Comparison of ENCODE assay signal across 9 cellular contexts in the genomic region with DNA sequence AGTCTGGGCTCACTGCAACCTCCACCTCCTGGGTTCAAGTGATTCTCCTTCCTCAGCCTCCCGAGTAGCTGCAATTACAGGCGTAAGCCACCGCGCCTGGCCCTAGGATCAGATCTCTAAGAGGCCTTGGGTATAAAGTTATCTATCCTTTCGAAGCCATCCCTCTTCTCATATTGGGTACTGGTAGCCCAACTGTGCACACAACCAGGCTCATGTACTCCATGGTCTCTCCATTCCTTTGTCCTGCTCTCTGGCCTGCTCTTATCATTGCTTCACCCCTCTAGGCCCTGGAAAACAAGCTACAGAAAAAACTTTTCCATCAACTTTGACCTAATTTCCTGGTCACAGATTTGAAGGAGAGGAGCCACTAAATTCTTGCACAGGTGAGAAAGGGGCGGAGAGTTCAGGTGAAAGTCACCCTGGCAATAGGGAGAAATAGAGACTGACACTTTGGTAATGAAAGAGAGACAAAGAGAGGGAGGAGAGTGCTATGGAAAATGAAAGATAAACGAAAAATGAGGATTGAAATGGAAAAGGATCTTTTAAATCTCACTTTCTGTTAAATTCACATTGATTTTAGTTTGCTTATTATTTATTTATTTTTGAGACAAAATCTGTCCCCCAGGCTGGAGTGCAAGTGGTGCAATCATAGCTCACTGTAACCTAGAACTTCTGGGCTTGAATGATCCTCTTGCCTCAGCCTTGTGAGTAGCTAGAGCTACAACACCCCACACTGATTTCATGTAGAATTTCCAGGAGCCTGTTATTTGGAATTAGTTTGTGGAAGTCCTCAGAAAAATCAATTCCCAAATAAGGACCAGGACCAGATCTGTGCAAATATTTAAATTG. TPM values are rescaled to one million over a fixed set of nuclear protein-coding genes. Genes with fewer than 3 reads are reported as not detected.
DNase-seq lines count a peak whose midpoint lies in the region; ATAC-seq, FAIRE-seq and TF ChIP-seq lines count a peak whose summit lies in the region.
"Had no signal": no experiment of that assay in that cellular context is flagged by ENCODE, and none has a peak within 500 bp of the region (broad histone marks: within the 10 kb centered on the region; RNA-seq: fewer than 3 reads in every experiment).

No MANE protein-coding gene starts in this region.

- no peak overlapping the region for H3K4me3 ChIP-seq in K562
- H3K4me3 ChIP-seq in upper lobe of right lung: no peak overlapping the region
- H3K4me3 ChIP-seq in lower leg skin (ENCODE audit: low read depth, poor library complexity, severe bottlenecking): no peak overlapping the region

- intact Hi-C loops in activated naive CD4-positive, alpha-beta T cell treated with anti-CD3 and anti-CD28 coated beads for 36 hours (cut with micrococcal nuclease): no loop called here
- intact Hi-C loops in K562 (cut with micrococcal nuclease): loop anchor here (1.0 to 2.0 kb wide), 2 partner anchors 11 to 16 kb away; no protein-coding TSS in a partner anchor
- intact Hi-C loops in upper lobe of right lung (cut with DNase I): no loop called here
- intact Hi-C loops in lower leg skin (cut with DNase I; ENCODE audit: low total_unique reads): no loop called here

- in situ Hi-C loops in K562 (cut with MboI): no loop called here

- no peak for TF ChIP-seq RAD21 in K562 (CRISPR knock-in tag; conservative IDR thresholded peaks at IDR 0.05 in 1 of 2, IDR thresholded peaks at IDR 0.05 in 1 of 2)

- no peak for FAIRE-seq in K562 (lab: Jason Lieb, UNC)

- H3K9me1 ChIP-seq in K562 (ENCODE audit: control insufficient read depth, insufficient read depth, low read length): peaks cover 3% of the 10 kb centered on the region

- TF ChIP-seq EP300 in K562 (IDR thresholded peaks at IDR 0.05; ENCODE audit: low read length): no peak

- H4K20me1 ChIP-seq in K562 (replicated peaks; ENCODE audit: control insufficient read depth, insufficient read depth, low read length): peaks cover 35% of the 10 kb centered on the region

- no peak for TF ChIP-seq CTCF in K562 (IDR thresholded peaks at IDR 0.05 in 2 of 3, conservative IDR thresholded peaks at IDR 0.05 in 1 of 3; ENCODE audit: insufficient read depth in 2 of 3, low read depth in 1 of 3, low read length in 3 of 3)
- TF ChIP-seq CTCF in upper lobe of right lung (IDR thresholded peaks at IDR 0.05): no peak
- no peak for TF ChIP-seq CTCF in lower leg skin (IDR thresholded peaks at IDR 0.05)

- H3K36me3 ChIP-seq in K562 (ENCODE audit: control insufficient read depth, insufficient read depth, low read length) (peaks cover 38% of the 10 kb centered on the region), upper lobe of right lung (peaks cover 34% of the 10 kb centered on the region)

- TF ChIP-seq POLR2A in K562 (conservative IDR thresholded peaks at IDR 0.05) (peak; percentile 37), lower leg skin (IDR thresholded peaks at IDR 0.05) (peak in 1 of 2 donors; percentile 20)

- BruUV-seq in K562 (replicated peaks; lab: Mats Ljungman, UMichigan): no TSS peak

- H3K27me3 ChIP-seq in K562 (ENCODE audit: control insufficient read depth in 2 of 2, insufficient read depth in 2 of 2, low read length in 2 of 2) (no peaks in the 10 kb centered on the region), upper lobe of right lung (no peaks in the 10 kb centered on the region)

- H3K9me3 ChIP-seq in K562 (replicated peaks; ENCODE audit: control insufficient read depth, insufficient read depth, low read depth, low read length): no peaks in the 10 kb centered on the region
- no peaks in the 10 kb centered on the region for H3K9me3 ChIP-seq in upper lobe of right lung

- H3K36me3 Mint-ChIP-seq in activated naive CD4-positive, alpha-beta T cell treated with anti-CD3 and anti-CD28 coated beads for 36 hours (ENCODE audit: low read depth): peaks cover 33% of the 10 kb centered on the region
- peaks cover 36% of the 10 kb centered on the region for H3K36me3 Mint-ChIP-seq in memory B cell

- peak; percentile 29 for DNase-seq in activated naive CD4-positive, alpha-beta T cell treated with anti-CD3 and anti-CD28 coated beads for 36 hours
- DNase-seq in activated naive CD4-positive, alpha-beta T cell treated with anti-CD3 and anti-CD28 coated beads, Interleukin-2, amount 50 U/mL, for 16 hours: no peak
- DNase-seq in K562 (ENCODE audit: extremely low read depth in 1 of 4, low spot score in 3 of 4) (no peak), memory B cell (ENCODE audit: low spot score in 2 of 2) (no peak), upper lobe of right lung (peak; percentile 65), lower leg skin (ENCODE audit: low spot score in 2 of 2) (no peak), NCI-H146 (lab: John Stamatoyannopoulos, UW) (no peak), NCI-H187 (lab: John Stamatoyannopoulos, UW) (no peak)

- H3K27me3 Mint-ChIP-seq in activated naive CD4-positive, alpha-beta T cell treated with anti-CD3 and anti-CD28 coated beads for 36 hours (ENCODE audit: low read depth): no peaks in the 10 kb centered on the region
- no peaks in the 10 kb centered on the region for H3K27me3 Mint-ChIP-seq in memory B cell

- POLR2A ChIA-PET in K562 (lab: Yijun Ruan, JAX): interaction anchor here (0.6 to 14.0 kb wide), 19 partner anchors 8 to 131 kb away, joined by 3 to 320 read pairs (median 5); a partner anchor contains a TSS

- H2AFZ ChIP-seq in K562 (ENCODE audit: low read depth, low read length): no peak overlapping the region

- no peak overlapping the region for H3K4me2 ChIP-seq in K562 (ENCODE audit: insufficient read depth, low read length)

- H3K27ac Mint-ChIP-seq in activated naive CD4-positive, alpha-beta T cell treated with anti-CD3 and anti-CD28 coated beads for 36 hours: peak overlapping the region; percentile 46
- H3K27ac Mint-ChIP-seq in memory B cell: peak overlapping the region; percentile 77

- H3K27ac ChIP-seq in K562 (ENCODE audit: extremely low read depth, low read depth, low read length) (no peak overlapping the region), upper lobe of right lung (peak overlapping the region; percentile 99)

- H3K4me1 ChIP-seq in K562 (replicated peaks in 1 of 2; ENCODE audit: control insufficient read depth in 2 of 2, insufficient read depth in 2 of 2, low read length in 2 of 2) (peaks cover 3 to 21% of the 10 kb centered on the region in 2 experiments; a peak in 4 of 5 replicates), upper lobe of right lung (peaks cover 35% of the 10 kb centered on the region)

- 45% methylated on average over 7 of the region's 7 CpGs for WGBS in K562 (ENCODE audit: insufficient coverage, low coverage, missing lambda C conversion rate)
- 70% methylated on average over 7 of the region's 7 CpGs for WGBS in lower leg skin, 2 donors

- H3K79me2 ChIP-seq in K562 (ENCODE audit: control insufficient read depth, insufficient read depth, low read length): peaks cover 41% of the 10 kb centered on the region

- CTCF ChIA-PET in activated naive CD4-positive, alpha-beta T cell treated with anti-CD3 and anti-CD28 coated beads for 36 hours (lab: Charles Lee): interaction anchor here (1.2 to 8.8 kb wide), 4 partner anchors 11 to 141 kb away, joined by 3 to 109 read pairs (median 12); no protein-coding TSS in a partner anchor
- CTCF ChIA-PET in K562 (lab: Yijun Ruan, JAX; ENCODE audit: low intra/inter-chr PET ratio): no interaction called here

- no peak overlapping the region for H3K4me3 Mint-ChIP-seq in activated naive CD4-positive, alpha-beta T cell treated with anti-CD3 and anti-CD28 coated beads for 36 hours
- H3K4me3 Mint-ChIP-seq in memory B cell: peak overlapping the region; percentile 18

- peaks cover 66% of the 10 kb centered on the region for H3K4me1 Mint-ChIP-seq in activated naive CD4-positive, alpha-beta T cell treated with anti-CD3 and anti-CD28 coated beads for 36 hours (ENCODE audit: low read depth)
- H3K4me1 Mint-ChIP-seq in memory B cell: peaks cover 47% of the 10 kb centered on the region

- ATAC-seq in K562 (peak; percentile 29), memory B cell (ENCODE audit: low read depth) (no peak), upper lobe of right lung (peak; percentile 34)

- H3K9me3 Mint-ChIP-seq in activated naive CD4-positive, alpha-beta T cell treated with anti-CD3 and anti-CD28 coated beads for 36 hours: no peaks in the 10 kb centered on the region
- no peaks in the 10 kb centered on the region for H3K9me3 Mint-ChIP-seq in memory B cell

- H3K9ac ChIP-seq in K562 (ENCODE audit: insufficient read depth in 1 of 2, low read depth in 2 of 2, low read length in 2 of 2): no peak overlapping the region

RNA-seq across cellular contexts. Expression of a gene that starts 5.9 kb away (rescaled TPM):
- 10 to 100 TPM; 86.0 to 91.1 TPM for total RNA-seq in activated naive CD4-positive, alpha-beta T cell treated with anti-CD3 and anti-CD28 coated beads for 36 hours
- 1,167 and 1,393 TPM in 2 replicates for total RNA-seq in K562 (2011; cell fraction: chromatin; rRNA removed; ENCODE audit: low replicate concordance)
- total RNA-seq in K562 (2011; cell fraction: nucleolus; rRNA removed): 716 and 782 TPM in 2 replicates
- 756 and 864 TPM in 2 replicates for total RNA-seq in K562 (2011; cell fraction: nucleoplasm; rRNA removed)
- 202 and 226 TPM in 2 replicates for total RNA-seq in K562 (2014; rRNA removed)
- 278 and 307 TPM in 2 replicates for total RNA-seq in K562 (2014; rRNA removed; fragmentation: Illumina TruSeq; extraction: Trizol)
- 217 and 235 TPM in 2 replicates for total RNA-seq in K562 (2015; rRNA removed; fragmentation: Illumina TruSeq; extraction: Trizol)
- total RNA-seq in K562 (2021): 257 and 263 TPM in 2 replicates
- 499 and 553 TPM in 2 replicates for polyA plus RNA-seq in K562 (2011; rRNA removed)
- polyA plus RNA-seq in K562 (2011; cell fraction: cytosol; rRNA removed): 244 and 270 TPM in 2 replicates
- 1,140 and 1,617 TPM in 2 replicates for polyA plus RNA-seq in K562 (2011; cell fraction: nucleus; rRNA removed)
- 256 and 452 TPM in 2 replicates for polyA plus RNA-seq in K562 (2012)
- 253 and 295 TPM in 2 replicates for polyA plus RNA-seq in K562 (2014; fragmentation: Illumina TruSeq; extraction: Trizol)
- 100 to 1,000 TPM; 120 to 237 TPM for polyA plus RNA-seq in K562 (2014; fragmentation: Nextera tagmentation; extraction: Ambion mirVana)
- polyA plus RNA-seq in K562 (2014; rRNA removed): 249 and 259 TPM in 2 replicates
- 595 and 605 TPM in 2 replicates for polyA minus RNA-seq in K562 (2011; rRNA and poly(A)+ RNA removed)
- polyA minus RNA-seq in K562 (2011; cell fraction: cytosol; rRNA and poly(A)+ RNA removed): 116 and 223 TPM in 2 replicates
- 667 and 1,436 TPM in 2 replicates for polyA minus RNA-seq in K562 (2011; cell fraction: nucleus; rRNA and poly(A)+ RNA removed)
- 945 TPM for total RNA-seq in upper lobe of right lung
- 1,000 to 10,000 TPM; 2,445 to 6,877 (median 3,895) TPM for total RNA-seq in lower leg skin

RNA-seq across cellular contexts. Expression of a gene that starts 26.0 kb away (rescaled TPM):
- 10 to 100 TPM; 32.0 to 34.0 TPM for total RNA-seq in activated naive CD4-positive, alpha-beta T cell treated with anti-CD3 and anti-CD28 coated beads for 36 hours
- 13.4 and 16.3 TPM in 2 replicates for total RNA-seq in K562 (2011; cell fraction: chromatin; rRNA removed; ENCODE audit: low replicate concordance)
- 10.0 TPM in 2 replicates for total RNA-seq in K562 (2011; cell fraction: nucleolus; rRNA removed)
- total RNA-seq in K562 (2011; cell fraction: nucleoplasm; rRNA removed): 9.5 and 10.3 TPM in 2 replicates
- total RNA-seq in K562 (2014; rRNA removed) (28.5 and 29.6 TPM in 2 replicates), K562 (2014; rRNA removed; fragmentation: Illumina TruSeq; extraction: Trizol) (38.6 and 48.4 TPM in 2 replicates), K562 (2015; rRNA removed; fragmentation: Illumina TruSeq; extraction: Trizol) (35.2 and 38.2 TPM in 2 replicates), K562 (2021) (17.3 and 21.1 TPM in 2 replicates), upper lobe of right lung (21.4 TPM), lower leg skin (10 to 100 TPM; 10.6 to 15.3 (median 14.2) TPM)
- polyA plus RNA-seq in K562 (2011; rRNA removed) (31.0 and 39.4 TPM in 2 replicates), K562 (2014; fragmentation: Illumina TruSeq; extraction: Trizol) (47.6 and 47.9 TPM in 2 replicates), K562 (2014; fragmentation: Nextera tagmentation; extraction: Ambion mirVana) (10 to 100 TPM; 14.6 to 21.7 TPM), K562 (2014; rRNA removed) (36.1 and 48.4 TPM in 2 replicates)
- polyA plus RNA-seq in K562 (2011; cell fraction: cytosol; rRNA removed): 20.4 and 22.2 TPM in 2 replicates
- 18.8 and 22.7 TPM in 2 replicates for polyA plus RNA-seq in K562 (2011; cell fraction: nucleus; rRNA removed)
- polyA plus RNA-seq in K562 (2012): 37.6 and 38.4 TPM in 2 replicates
- 13.5 and 15.8 TPM in 2 replicates for polyA minus RNA-seq in K562 (2011; rRNA and poly(A)+ RNA removed)
- 8.9 and 9.3 TPM in 2 replicates for polyA minus RNA-seq in K562 (2011; cell fraction: cytosol; rRNA and poly(A)+ RNA removed)
- polyA minus RNA-seq in K562 (2011; cell fraction: nucleus; rRNA and poly(A)+ RNA removed): 7.8 and 13.4 TPM in 2 replicates

RNA-seq across cellular contexts. Expression of a gene that starts 26.1 kb away (rescaled TPM):
- 1 to 10 TPM; 3.7 to 4.3 TPM for total RNA-seq in activated naive CD4-positive, alpha-beta T cell treated with anti-CD3 and anti-CD28 coated beads for 36 hours
- 1.7 and 2.2 TPM in 2 replicates for total RNA-seq in K562 (2011; cell fraction: chromatin; rRNA removed; ENCODE audit: low replicate concordance)
- total RNA-seq in K562 (2011; cell fraction: nucleolus; rRNA removed): 2.3 and 3.2 TPM in 2 replicates
- total RNA-seq in K562 (2011; cell fraction: nucleoplasm; rRNA removed): 2.1 and 2.3 TPM in 2 replicates
- 0.41 and 0.86 TPM in 2 replicates for total RNA-seq in K562 (2014; rRNA removed)
- 0.18 and 0.38 TPM in 2 replicates for total RNA-seq in K562 (2014; rRNA removed; fragmentation: Illumina TruSeq; extraction: Trizol)
- total RNA-seq in K562 (2015; rRNA removed; fragmentation: Illumina TruSeq; extraction: Trizol): 0.43 and 0.45 TPM in 2 replicates
- total RNA-seq in K562 (2021): 0.89 and 1.6 TPM in 2 replicates
- 0.81 and 1.0 TPM in 2 replicates for polyA plus RNA-seq in K562 (2011; rRNA removed)
- 0.80 and 1.2 TPM in 2 replicates for polyA plus RNA-seq in K562 (2011; cell fraction: cytosol; rRNA removed)
- polyA plus RNA-seq in K562 (2011; cell fraction: nucleus; rRNA removed): 3.0 and 4.9 TPM in 2 replicates
- 0.68 and 1.0 TPM in 2 replicates for polyA plus RNA-seq in K562 (2012)
- polyA plus RNA-seq in K562 (2014; fragmentation: Illumina TruSeq; extraction: Trizol): 0.80 and 0.91 TPM in 2 replicates
- under 1 TPM; 0.06 to 0.07 TPM for polyA plus RNA-seq in K562 (2014; fragmentation: Nextera tagmentation; extraction: Ambion mirVana)
- polyA plus RNA-seq in K562 (2014; rRNA removed): 0.64 and 0.81 TPM in 2 replicates
- 0.49 and 0.72 TPM in 2 replicates for polyA minus RNA-seq in K562 (2011; rRNA and poly(A)+ RNA removed)
- 0.38 and 1.2 TPM in 2 replicates for polyA minus RNA-seq in K562 (2011; cell fraction: cytosol; rRNA and poly(A)+ RNA removed)
- polyA minus RNA-seq in K562 (2011; cell fraction: nucleus; rRNA and poly(A)+ RNA removed): 1.9 and 2.0 TPM in 2 replicates
- total RNA-seq in upper lobe of right lung: 0.69 TPM
- 1 to 10 TPM in 1 of 4 donors, under 1 TPM in 3; 0.12 to 1.3 (median 0.39) TPM for total RNA-seq in lower leg skin

RNA-seq across cellular contexts. Expression of a gene that starts 31.1 kb away (rescaled TPM):
- not detected for total RNA-seq in activated naive CD4-positive, alpha-beta T cell treated with anti-CD3 and anti-CD28 coated beads for 36 hours
- total RNA-seq in K562 (2011; cell fraction: chromatin; rRNA removed; ENCODE audit: low replicate concordance): 6.4 and 7.7 TPM in 2 replicates
- total RNA-seq in K562 (2011; cell fraction: nucleolus; rRNA removed): 5.4 and 7.8 TPM in 2 replicates
- total RNA-seq in K562 (2011; cell fraction: nucleoplasm; rRNA removed): 6.4 and 6.9 TPM in 2 replicates
- 1.1 and 2.5 TPM in 2 replicates for total RNA-seq in K562 (2014; rRNA removed)
- total RNA-seq in K562 (2014; rRNA removed; fragmentation: Illumina TruSeq; extraction: Trizol): 2.1 and 3.3 TPM in 2 replicates
- 1.9 and 2.9 TPM in 2 replicates for total RNA-seq in K562 (2015; rRNA removed; fragmentation: Illumina TruSeq; extraction: Trizol)
- total RNA-seq in K562 (2021): 2.1 and 2.9 TPM in 2 replicates
- 3.2 and 6.6 TPM in 2 replicates for polyA plus RNA-seq in K562 (2011; rRNA removed)
- polyA plus RNA-seq in K562 (2011; cell fraction: cytosol; rRNA removed): 3.0 and 4.6 TPM in 2 replicates
- polyA plus RNA-seq in K562 (2011; cell fraction: nucleus; rRNA removed): 3.7 and 5.5 TPM in 2 replicates
- polyA plus RNA-seq in K562 (2012): 2.9 and 4.8 TPM in 2 replicates
- polyA plus RNA-seq in K562 (2014; fragmentation: Illumina TruSeq; extraction: Trizol): 2.7 and 3.0 TPM in 2 replicates
- 1 to 10 TPM; 1.0 to 1.3 TPM for polyA plus RNA-seq in K562 (2014; fragmentation: Nextera tagmentation; extraction: Ambion mirVana)
- 2.4 and 5.5 TPM in 2 replicates for polyA plus RNA-seq in K562 (2014; rRNA removed)
- 4.3 and 4.5 TPM in 2 replicates for polyA minus RNA-seq in K562 (2011; rRNA and poly(A)+ RNA removed)
- 0.73 and 2.8 TPM in 2 replicates for polyA minus RNA-seq in K562 (2011; cell fraction: cytosol; rRNA and poly(A)+ RNA removed)
- 2.3 and 2.7 TPM in 2 replicates for polyA minus RNA-seq in K562 (2011; cell fraction: nucleus; rRNA and poly(A)+ RNA removed)
- not detected for total RNA-seq in upper lobe of right lung
- not detected for total RNA-seq in lower leg skin
- total RNA-seq: chondrocyte had no signal

RNA-seq across cellular contexts. Expression of a gene that starts 32.7 kb away (rescaled TPM):
- 10 to 100 TPM; 43.6 to 44.3 TPM for total RNA-seq in activated naive CD4-positive, alpha-beta T cell treated with anti-CD3 and anti-CD28 coated beads for 36 hours
- total RNA-seq in K562 (2011; cell fraction: chromatin; rRNA removed; ENCODE audit: low replicate concordance): 5.2 and 6.2 TPM in 2 replicates
- 4.7 and 4.8 TPM in 2 replicates for total RNA-seq in K562 (2011; cell fraction: nucleolus; rRNA removed)
- 8.9 and 14.7 TPM in 2 replicates for total RNA-seq in K562 (2011; cell fraction: nucleoplasm; rRNA removed)
- total RNA-seq in K562 (2014; rRNA removed) (7.4 and 10.7 TPM in 2 replicates), K562 (2014; rRNA removed; fragmentation: Illumina TruSeq; extraction: Trizol) (10.0 and 11.0 TPM in 2 replicates), K562 (2015; rRNA removed; fragmentation: Illumina TruSeq; extraction: Trizol) (11.7 and 12.9 TPM in 2 replicates), K562 (2021) (15.7 and 16.4 TPM in 2 replicates), upper lobe of right lung (32.8 TPM), lower leg skin (10 to 100 TPM in 1 of 4 donors, 1 to 10 TPM in 3; 4.6 to 14.2 (median 7.7) TPM)
- polyA plus RNA-seq in K562 (2011; rRNA removed) (20.6 and 26.5 TPM in 2 replicates), K562 (2014; fragmentation: Illumina TruSeq; extraction: Trizol) (10.5 and 12.5 TPM in 2 replicates), K562 (2014; fragmentation: Nextera tagmentation; extraction: Ambion mirVana) (1 to 10 TPM; 4.6 to 9.2 TPM), K562 (2014; rRNA removed) (13.5 and 16.1 TPM in 2 replicates)
- polyA plus RNA-seq in K562 (2011; cell fraction: cytosol; rRNA removed): 23.9 and 30.3 TPM in 2 replicates
- polyA plus RNA-seq in K562 (2011; cell fraction: nucleus; rRNA removed): 5.3 and 5.5 TPM in 2 replicates
- 4.7 and 8.4 TPM in 2 replicates for polyA plus RNA-seq in K562 (2012)
- polyA minus RNA-seq in K562 (2011; rRNA and poly(A)+ RNA removed): 17.0 and 21.0 TPM in 2 replicates
- polyA minus RNA-seq in K562 (2011; cell fraction: cytosol; rRNA and poly(A)+ RNA removed): 11.1 and 12.0 TPM in 2 replicates
- polyA minus RNA-seq in K562 (2011; cell fraction: nucleus; rRNA and poly(A)+ RNA removed): 1.8 and 3.0 TPM in 2 replicates

Comparison
In these comparisons a context has a peak if more than half of its experiments do, and no peak if none do; other contexts are left out.
1. DNase-seq: peak in activated naive CD4-positive, alpha-beta T cell treated with anti-CD3 and anti-CD28 coated beads for 36 hours (single experiment) and upper lobe of right lung (single experiment); none in activated naive CD4-positive, alpha-beta T cell treated with anti-CD3 and anti-CD28 coated beads, Interleukin-2, amount 50 U/mL, for 16 hours (single experiment), K562 (0 of 4), memory B cell (0 of 2), lower leg skin (0 of 2), NCI-H146 (single experiment) and NCI-H187 (0 of 2).